ENCODE assay signal across 2 cellular contexts in genomic region chr5:127023552-127024191, GRCh38.
TF ChIP-seq lines count a peak whose summit lies in the region.
"Not testable (repeated sequence)": the region's sequence is repeated elsewhere in the genome, so short reads cannot be mapped to it uniquely, and the experiment has no call there.

No MANE protein-coding gene starts in this region.

TF ChIP-seq in A549, 52 proteins besides CTCF, POLR2A, EP300 and RAD21:
- peak; percentile 19; the same call in 1 of the 2 replicates for TF ChIP-seq ZC3H11A (IDR thresholded peaks at IDR 0.05)
TF ChIP-seq in A549: peak in this region for 1; not testable (repeated sequence) for 51.

TF ChIP-seq in K562, 482 proteins besides CTCF, POLR2A, EP300 and RAD21:
- peak; percentile 34; the same call in 1 of the 2 replicates for TF ChIP-seq MAFG (tag; conservative IDR thresholded peaks at IDR 0.05)
- TF ChIP-seq ARID1B (IDR thresholded peaks at IDR 0.05): peak; percentile 42; the same call in 1 of the 2 replicates
- TF ChIP-seq GATAD2A (IDR thresholded peaks at IDR 0.05): 0 out of 2 replicates have a peak, but pooled peaks have one; percentile 13
- 0 out of 2 replicates have a peak, but pooled peaks have one; percentile 25 for TF ChIP-seq HDGF (IDR thresholded peaks at IDR 0.05)
- peak; percentile 45; the same call in 1 of the 2 replicates for TF ChIP-seq JUND (IDR thresholded peaks at IDR 0.05; ENCODE audit: borderline replicate concordance, low read depth, low read length)
- not testable (repeated sequence) for TF ChIP-seq JUND (tag; IDR thresholded peaks at IDR 0.05; ENCODE audit: borderline replicate concordance, low read depth, low read length)
- peak; percentile 14; the same call in 1 of the 2 replicates for TF ChIP-seq CBFA2T3 (IDR thresholded peaks at IDR 0.05)
- 0 out of 4 replicates have a peak, but pooled peaks of 1 of the 2 experiments have one; percentile 23 for TF ChIP-seq HDAC1 (IDR thresholded peaks at IDR 0.05)
- TF ChIP-seq EHMT2 (IDR thresholded peaks at IDR 0.05): peak; percentile 83
- peak in 1 of 2 experiments; percentile 33; a peak in 2 of 4 replicates for TF ChIP-seq KDM1A (IDR thresholded peaks at IDR 0.05)
- TF ChIP-seq ARNT (IDR thresholded peaks at IDR 0.05): 0 out of 4 replicates have a peak, but pooled peaks of 1 of the 2 experiments have one; percentile 50
- peak; percentile 61 for TF ChIP-seq ZNF316 (IDR thresholded peaks at IDR 0.05)
- TF ChIP-seq C11orf30 (IDR thresholded peaks at IDR 0.05; ENCODE audit: low read depth): peak; percentile 56; the same call in 1 of the 2 replicates
- peak; percentile 27; the same call in 1 of the 2 replicates for TF ChIP-seq SOX6 (IDR thresholded peaks at IDR 0.05)
- peak; percentile 60; the same call in 1 of the 2 replicates for TF ChIP-seq DPF2 (IDR thresholded peaks at IDR 0.05)
- TF ChIP-seq, protein P1, sequence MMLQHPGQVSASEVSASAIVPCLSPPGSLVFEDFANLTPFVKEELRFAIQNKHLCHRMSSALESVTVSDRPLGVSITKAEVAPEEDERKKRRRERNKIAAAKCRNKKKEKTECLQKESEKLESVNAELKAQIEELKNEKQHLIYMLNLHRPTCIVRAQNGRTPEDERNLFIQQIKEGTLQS (IDR thresholded peaks at IDR 0.05): peak; percentile 49; the same call in 1 of the 2 replicates
- TF ChIP-seq, protein P1 (CRISPR knock-in tag; conservative IDR thresholded peaks at IDR 0.05): not testable (repeated sequence)
- TF ChIP-seq, protein P2, sequence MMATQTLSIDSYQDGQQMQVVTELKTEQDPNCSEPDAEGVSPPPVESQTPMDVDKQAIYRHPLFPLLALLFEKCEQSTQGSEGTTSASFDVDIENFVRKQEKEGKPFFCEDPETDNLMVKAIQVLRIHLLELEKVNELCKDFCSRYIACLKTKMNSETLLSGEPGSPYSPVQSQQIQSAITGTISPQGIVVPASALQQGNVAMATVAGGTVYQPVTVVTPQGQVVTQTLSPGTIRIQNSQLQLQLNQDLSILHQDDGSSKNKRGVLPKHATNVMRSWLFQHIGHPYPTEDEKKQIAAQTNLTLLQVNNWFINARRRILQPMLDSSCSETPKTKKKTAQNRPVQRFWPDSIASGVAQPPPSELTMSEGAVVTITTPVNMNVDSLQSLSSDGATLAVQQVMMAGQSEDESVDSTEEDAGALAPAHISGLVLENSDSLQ (IDR thresholded peaks at IDR 0.05): peak; percentile 15; the same call in 1 of the 2 replicates
- TF ChIP-seq TCF3 (CRISPR knock-in tag; IDR thresholded peaks at IDR 0.05): peak; percentile 13; the same call in 1 of the 2 replicates
